Comparison of ENCODE assay signal across 8 cellular contexts in the genomic region with DNA sequence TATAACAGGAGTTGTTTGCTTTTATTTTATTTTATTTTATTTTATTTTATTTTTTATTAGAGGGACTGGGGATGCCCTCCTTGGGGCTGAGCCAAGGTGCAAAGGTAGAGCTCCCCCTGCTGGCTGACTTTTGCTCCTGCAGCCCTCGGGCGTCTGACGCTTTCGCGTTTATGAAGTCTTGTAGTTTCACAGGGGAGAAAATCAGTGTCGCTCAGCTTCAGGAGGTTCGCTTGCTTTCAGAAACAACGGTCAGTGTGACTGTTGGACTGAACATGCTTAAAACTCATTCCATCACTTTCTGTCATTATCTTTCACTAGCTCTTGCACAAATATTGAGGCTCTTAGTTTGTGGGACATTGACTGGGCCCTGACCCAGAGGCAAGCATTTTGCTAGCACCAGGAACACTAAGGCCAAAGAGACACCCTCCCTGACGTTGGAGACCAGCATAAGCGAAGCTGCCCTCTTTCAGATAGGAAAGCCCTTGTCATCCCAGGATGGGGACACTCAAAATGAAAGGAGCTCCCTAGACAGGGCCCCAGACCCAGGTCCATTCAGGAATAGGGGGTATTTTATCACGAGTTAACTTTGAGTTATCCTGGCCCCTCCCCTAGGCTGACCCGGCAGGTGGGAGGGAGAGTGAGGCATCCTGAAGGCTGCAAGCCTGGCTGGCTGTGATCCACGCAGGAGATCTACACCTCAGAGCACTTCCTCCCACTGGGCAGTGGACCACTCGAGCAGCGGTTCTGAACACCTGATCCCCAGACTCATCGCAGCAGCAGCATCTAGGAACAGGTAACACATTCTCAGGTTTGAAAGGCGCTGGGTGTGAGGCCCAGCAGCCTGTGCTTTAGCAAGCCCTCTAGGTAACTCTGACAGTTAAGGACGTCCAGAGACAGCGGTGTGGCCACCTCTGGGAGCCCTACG. TPM values are rescaled to one million over a fixed set of nuclear protein-coding genes. Genes with fewer than 3 reads are reported as not detected.
A peak's percentile ranks its signal among the peaks of the same experiment; 100 is the strongest.
DNase-seq lines count a peak whose midpoint lies in the region; ATAC-seq and TF ChIP-seq lines count a peak whose summit lies in the region.

No MANE protein-coding gene starts in this region.

- H3K79me2 ChIP-seq in DOHH2 (ENCODE audit: control insufficient read depth, low read length), result no peaks in the 10 kb centered on the region

- intact Hi-C loops in activated CD4-positive, alpha-beta memory T cell treated with anti-CD3 and anti-CD28 coated beads for 36 hours (cut with micrococcal nuclease), result loop anchor here (1.0 to 5.0 kb wide), 3 partner anchors 96 to 439 kb away; no protein-coding TSS in a partner anchor

- H3K36me3 Mint-ChIP-seq in activated CD4-positive, alpha-beta memory T cell treated with anti-CD3 and anti-CD28 coated beads for 36 hours, result no peaks in the 10 kb centered on the region
- H3K36me3 Mint-ChIP-seq in mesothelial cell of epicardium, result no peaks in the 10 kb centered on the region

- no peaks in the 10 kb centered on the region for H3F3A ChIP-seq in DOHH2 (ENCODE audit: control insufficient read depth, insufficient read depth)

- peaks cover 10% of the 10 kb centered on the region for H3K4me1 Mint-ChIP-seq in activated CD4-positive, alpha-beta memory T cell treated with anti-CD3 and anti-CD28 coated beads for 36 hours (ENCODE audit: low read depth)
- peaks cover 2% of the 10 kb centered on the region for H3K4me1 Mint-ChIP-seq in mesothelial cell of epicardium

- peaks cover 14% of the 10 kb centered on the region for H3K27me3 ChIP-seq in DOHH2 (ENCODE audit: control insufficient read depth, low read length)

- no peak overlapping the region for H3K4me3 ChIP-seq in DOHH2 (ENCODE audit: low read length)
- H3K4me3 ChIP-seq in HEK293 (ENCODE audit: low read depth, low read length), result no peak overlapping the region

- DNase-seq in NCI-H69 (lab: John Stamatoyannopoulos, UW) (peak; percentile 54), mesothelial cell of epicardium (ENCODE audit: low spot score in 2 of 2, unreplicated experiment in 2 of 2) (peak; percentile 45 to 83)
- DNase-seq in activated CD4-positive, alpha-beta memory T cell treated with anti-CD3 and anti-CD28 coated beads for 36 hours, result peak; percentile 85
- DNase-seq in effector CD4-positive, alpha-beta T cell, result peak; percentile 72
- peak; percentile 64 to 68 for DNase-seq in stimulated activated CD8-positive, alpha-beta memory T cell treated with anti-CD3 and anti-CD28 coated beads, Interleukin-2, amount 100 ng/mL, for 1 hour (ENCODE audit: low read depth in 2 of 2)

- H3K36me3 ChIP-seq in DOHH2 (ENCODE audit: control insufficient read depth, low read length) (no peaks in the 10 kb centered on the region), HEK293 (ENCODE audit: control insufficient read depth in 2 of 2, insufficient read depth in 1 of 2, low read length in 2 of 2) (no peaks in the 10 kb centered on the region)

- H3K27ac ChIP-seq in DOHH2 (ENCODE audit: low read depth, low read length), result no peak overlapping the region
- H3K27ac ChIP-seq in HEK293 (ENCODE audit: extremely low read depth, low read depth, low read length), result no peak overlapping the region

- H4K20me1 ChIP-seq in DOHH2 (ENCODE audit: control insufficient read depth, insufficient read depth, low read depth, low read length), result no peaks in the 10 kb centered on the region

- H3K27ac Mint-ChIP-seq in activated CD4-positive, alpha-beta memory T cell treated with anti-CD3 and anti-CD28 coated beads for 36 hours, result no peak overlapping the region
- no peak overlapping the region for H3K27ac Mint-ChIP-seq in mesothelial cell of epicardium

- CTCF ChIA-PET in HEK293 (lab: Yijun Ruan, JAX), result interaction anchor here (0.5 to 5.9 kb wide), 45 partner anchors 8 to 439 kb away, joined by 3 to 155 read pairs (median 5); a partner anchor contains a TSS
- CTCF ChIA-PET in activated CD4-positive, alpha-beta memory T cell treated with anti-CD3 and anti-CD28 coated beads for 36 hours (lab: Charles Lee), result interaction anchor here (0.7 to 16.6 kb wide), 71 partner anchors 8 to 556 kb away, joined by 3 to 368 read pairs (median 5); a partner anchor contains a TSS

- peaks cover 3% of the 10 kb centered on the region for H3K4me1 ChIP-seq in DOHH2 (ENCODE audit: control insufficient read depth, low read length)
- H3K4me1 ChIP-seq in HEK293 (ENCODE audit: control insufficient read depth, insufficient read depth, low read length), result no peaks in the 10 kb centered on the region

- H3K9me3 ChIP-seq in DOHH2 (ENCODE audit: control insufficient read depth, insufficient read depth, low read length), result no peaks in the 10 kb centered on the region
- H3K9me3 ChIP-seq in HEK293 (ENCODE audit: control insufficient read depth, insufficient read depth, low read depth, low read length), result no peaks in the 10 kb centered on the region

- H3K4me2 ChIP-seq in DOHH2 (ENCODE audit: low read length), result no peak overlapping the region

- no peak for ATAC-seq in HG03135 (IDR thresholded peaks at IDR 0.05; ENCODE audit: unreplicated experiment)

- POLR2A ChIA-PET in HEK293 (lab: Yijun Ruan, JAX), result interaction anchor here (1.0 kb wide), 1 partner anchor 158 kb away, joined by 4 read pairs; no protein-coding TSS in a partner anchor
- POLR2A ChIA-PET in activated CD4-positive, alpha-beta memory T cell treated with anti-CD3 and anti-CD28 coated beads for 36 hours (lab: Charles Lee), result interaction anchor here (0.5 to 1.2 kb wide), 3 partner anchors 46 to 406 kb away, joined by 3 to 5 read pairs (median 4); no protein-coding TSS in a partner anchor

- H3K27me3 Mint-ChIP-seq in activated CD4-positive, alpha-beta memory T cell treated with anti-CD3 and anti-CD28 coated beads for 36 hours, result peaks cover under 1% of the 10 kb centered on the region
- no peaks in the 10 kb centered on the region for H3K27me3 Mint-ChIP-seq in mesothelial cell of epicardium (ENCODE audit: low read depth)

- no peak overlapping the region for H3K4me3 Mint-ChIP-seq in activated CD4-positive, alpha-beta memory T cell treated with anti-CD3 and anti-CD28 coated beads for 36 hours
- H3K4me3 Mint-ChIP-seq in mesothelial cell of epicardium, result no peak overlapping the region

- H3K9me2 ChIP-seq in DOHH2 (replicated peaks; ENCODE audit: control insufficient read depth, low read length), result no peaks in the 10 kb centered on the region

- TF ChIP-seq CTCF in DOHH2 (IDR thresholded peaks at IDR 0.05; ENCODE audit: low read depth, low read length, poor library complexity, severe bottlenecking) (peak; percentile 74), HEK293 (tag by site-specific recombination; IDR thresholded peaks at IDR 0.05) (peak; percentile 47), mesothelial cell of epicardium (IDR thresholded peaks at IDR 0.05; ENCODE audit: unreplicated experiment) (peak; percentile 97)

- H3K9me3 Mint-ChIP-seq in activated CD4-positive, alpha-beta memory T cell treated with anti-CD3 and anti-CD28 coated beads for 36 hours, result no peaks in the 10 kb centered on the region
- H3K9me3 Mint-ChIP-seq in mesothelial cell of epicardium, result no peaks in the 10 kb centered on the region

TF ChIP-seq in HEK293, 187 proteins besides CTCF, POLR2A, EP300 and RAD21:
- TF ChIP-seq, protein P1, sequence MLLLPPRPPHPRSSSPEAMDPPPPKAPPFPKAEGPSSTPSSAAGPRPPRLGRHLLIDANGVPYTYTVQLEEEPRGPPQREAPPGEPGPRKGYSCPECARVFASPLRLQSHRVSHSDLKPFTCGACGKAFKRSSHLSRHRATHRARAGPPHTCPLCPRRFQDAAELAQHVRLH (tag by site-specific recombination; IDR thresholded peaks at IDR 0.05), result no peak
- TF ChIP-seq, protein P2, sequence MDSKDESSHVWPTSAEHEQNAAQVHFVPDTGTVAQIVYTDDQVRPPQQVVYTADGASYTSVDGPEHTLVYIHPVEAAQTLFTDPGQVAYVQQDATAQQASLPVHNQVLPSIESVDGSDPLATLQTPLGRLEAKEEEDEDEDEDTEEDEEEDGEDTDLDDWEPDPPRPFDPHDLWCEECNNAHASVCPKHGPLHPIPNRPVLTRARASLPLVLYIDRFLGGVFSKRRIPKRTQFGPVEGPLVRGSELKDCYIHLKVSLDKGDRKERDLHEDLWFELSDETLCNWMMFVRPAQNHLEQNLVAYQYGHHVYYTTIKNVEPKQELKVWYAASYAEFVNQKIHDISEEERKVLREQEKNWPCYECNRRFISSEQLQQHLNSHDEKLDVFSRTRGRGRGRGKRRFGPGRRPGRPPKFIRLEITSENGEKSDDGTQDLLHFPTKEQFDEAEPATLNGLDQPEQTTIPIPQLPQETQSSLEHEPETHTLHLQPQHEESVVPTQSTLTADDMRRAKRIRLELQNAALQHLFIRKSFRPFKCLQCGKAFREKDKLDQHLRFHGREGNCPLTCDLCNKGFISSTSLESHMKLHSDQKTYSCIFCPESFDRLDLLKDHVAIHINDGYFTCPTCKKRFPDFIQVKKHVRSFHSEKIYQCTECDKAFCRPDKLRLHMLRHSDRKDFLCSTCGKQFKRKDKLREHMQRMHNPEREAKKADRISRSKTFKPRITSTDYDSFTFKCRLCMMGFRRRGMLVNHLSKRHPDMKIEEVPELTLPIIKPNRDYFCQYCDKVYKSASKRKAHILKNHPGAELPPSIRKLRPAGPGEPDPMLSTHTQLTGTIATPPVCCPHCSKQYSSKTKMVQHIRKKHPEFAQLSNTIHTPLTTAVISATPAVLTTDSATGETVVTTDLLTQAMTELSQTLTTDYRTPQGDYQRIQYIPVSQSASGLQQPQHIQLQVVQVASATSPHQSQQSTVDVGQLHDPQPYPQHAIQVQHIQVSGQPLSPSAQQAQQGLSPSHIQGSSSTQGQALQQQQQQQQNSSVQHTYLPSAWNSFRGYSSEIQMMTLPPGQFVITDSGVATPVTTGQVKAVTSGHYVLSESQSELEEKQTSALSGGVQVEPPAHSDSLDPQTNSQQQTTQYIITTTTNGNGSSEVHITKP (tag by site-specific recombination; IDR thresholded peaks at IDR 0.05), result peak; percentile 47; the same call in 1 of the 2 replicates
- peak; percentile 68 for TF ChIP-seq ZNF654 (tag by site-specific recombination; IDR thresholded peaks at IDR 0.05; ENCODE audit: low read depth)

RNA-seq across cellular contexts. Expression of a gene that starts 34.4 kb away (rescaled TPM):
- 1 to 10 TPM; 1.3 to 1.5 TPM for total RNA-seq in activated CD4-positive, alpha-beta memory T cell treated with anti-CD3 and anti-CD28 coated beads for 36 hours
- total RNA-seq in mesothelial cell of epicardium, result 15.4 to 20.0 TPM (median 15.6 TPM) in 3 replicates

RNA-seq across cellular contexts. Expression of a gene that starts 35.8 kb away (rescaled TPM):
- total RNA-seq in activated CD4-positive, alpha-beta memory T cell treated with anti-CD3 and anti-CD28 coated beads for 36 hours, result 10 to 100 TPM; 34.8 to 36.4 TPM
- 21.7 to 22.9 TPM (median 22.2 TPM) in 3 replicates for total RNA-seq in mesothelial cell of epicardium

Comparison
In these comparisons a context has a peak if more than half of its experiments do, and no peak if none do; other contexts are left out.
1. CTCF ChIP-seq: peak in every context shown above with its lines; median percentile 97 in mesothelial cell of epicardium; 74 in DOHH2; 47 in HEK293.